ENCODE assay signal across 8 cellular contexts in genomic region chr6:13923527-13924145, GRCh38. TPM values are rescaled to one million over a fixed set of nuclear protein-coding genes. Genes with fewer than 3 reads are reported as not detected.
DNase-seq lines count a peak whose midpoint lies in the region; TF ChIP-seq lines count a peak whose summit lies in the region.

No MANE protein-coding gene starts in this region.

- H3K27me3 ChIP-seq in hepatocyte (peaks cover 47% of the 10 kb centered on the region), MM.1S (replicated peaks; ENCODE audit: insufficient read depth, low read length) (peaks cover 10% of the 10 kb centered on the region)

- 23% methylated on average over 5 of the region's 5 CpGs for WGBS in hepatocyte (ENCODE audit: low lambda C conversion rate, missing lambda C conversion rate)

- H3F3A ChIP-seq in MM.1S (ENCODE audit: insufficient read depth, low read length) = no peaks in the 10 kb centered on the region

- no peak overlapping the region for H3K27ac ChIP-seq in hepatocyte
- H3K27ac ChIP-seq in MM.1S (ENCODE audit: low read length) = no peak overlapping the region

- peak overlapping the region; percentile 66 for H3K4me3 ChIP-seq in WI38 (ENCODE audit: low read depth, low read length)
- H3K4me3 ChIP-seq in hepatocyte = peak overlapping the region; percentile 51
- no peak overlapping the region for H3K4me3 ChIP-seq in MM.1S (ENCODE audit: low read length)

- no peaks in the 10 kb centered on the region for H3K9me3 Mint-ChIP-seq in activated CD4-positive, alpha-beta T cell treated with anti-CD3 and anti-CD28 coated beads, Interleukin-2, amount 10 ng/mL, durations not matched to agents 24 days and 14 days

- peaks cover 6% of the 10 kb centered on the region for H3K36me3 Mint-ChIP-seq in activated CD4-positive, alpha-beta T cell treated with anti-CD3 and anti-CD28 coated beads, Interleukin-2, amount 10 ng/mL, durations not matched to agents 24 days and 14 days (ENCODE audit: low read depth)

- no peak for TF ChIP-seq CTCF in WI38 (IDR thresholded peaks at IDR 0.05; ENCODE audit: low read depth, low read length)
- TF ChIP-seq CTCF in hepatocyte (IDR thresholded peaks at IDR 0.05; ENCODE audit: poor library complexity) = no peak
- TF ChIP-seq CTCF in MM.1S (IDR thresholded peaks at IDR 0.05; ENCODE audit: low read length) = no peak

- H3K4me1 ChIP-seq in hepatocyte (ENCODE audit: insufficient read depth) (no peaks in the 10 kb centered on the region), MM.1S (ENCODE audit: low read length) (no peaks in the 10 kb centered on the region)

- H3K4me2 ChIP-seq in hepatocyte (peak overlapping the region; percentile 92), MM.1S (ENCODE audit: low read depth, low read length) (no peak overlapping the region)

- intact Hi-C loops in activated CD4-positive, alpha-beta T cell treated with anti-CD3 and anti-CD28 coated beads, Interleukin-2, amount 10 ng/mL, durations not matched to agents 24 days and 14 days (cut with micrococcal nuclease) = loop anchor here (5.0 kb wide), 1 partner anchor 119 kb away; no protein-coding TSS in a partner anchor

- H4K20me1 ChIP-seq in hepatocyte (ENCODE audit: insufficient read depth, poor library complexity, severe bottlenecking) (no peaks in the 10 kb centered on the region), MM.1S (ENCODE audit: insufficient read depth, low read length) (no peaks in the 10 kb centered on the region)

- H3K9ac ChIP-seq in MM.1S (ENCODE audit: low read length) = no peak overlapping the region

- H2AFZ ChIP-seq in hepatocyte = peak overlapping the region; percentile 34
- H2AFZ ChIP-seq in MM.1S (ENCODE audit: low read length) = no peak overlapping the region

- no peaks in the 10 kb centered on the region for H3K79me2 ChIP-seq in hepatocyte
- no peaks in the 10 kb centered on the region for H3K79me2 ChIP-seq in MM.1S (ENCODE audit: low read length)

- H3K4me3 Mint-ChIP-seq in activated CD4-positive, alpha-beta T cell treated with anti-CD3 and anti-CD28 coated beads, Interleukin-2, amount 10 ng/mL, durations not matched to agents 24 days and 14 days = peak overlapping the region; percentile 84

- H3K36me3 ChIP-seq in hepatocyte (replicated peaks; ENCODE audit: insufficient read depth, low read depth) (no peaks in the 10 kb centered on the region), MM.1S (replicated peaks; ENCODE audit: insufficient read depth, low read length) (no peaks in the 10 kb centered on the region)

- H3K9me2 ChIP-seq in hepatocyte (replicated peaks; ENCODE audit: insufficient read depth) (no peaks in the 10 kb centered on the region), MM.1S (replicated peaks; ENCODE audit: insufficient read depth, low read length) (no peaks in the 10 kb centered on the region)

- H3K27ac Mint-ChIP-seq in activated CD4-positive, alpha-beta T cell treated with anti-CD3 and anti-CD28 coated beads, Interleukin-2, amount 10 ng/mL, durations not matched to agents 24 days and 14 days = no peak overlapping the region

- peaks cover 68% of the 10 kb centered on the region for H3K27me3 Mint-ChIP-seq in activated CD4-positive, alpha-beta T cell treated with anti-CD3 and anti-CD28 coated beads, Interleukin-2, amount 10 ng/mL, durations not matched to agents 24 days and 14 days

- H3K9me3 ChIP-seq in hepatocyte (ENCODE audit: low read depth) (no peaks in the 10 kb centered on the region), MM.1S (replicated peaks; ENCODE audit: insufficient read depth, low read length) (no peaks in the 10 kb centered on the region)

- no peak for DNase-seq in activated CD4-positive, alpha-beta T cell treated with anti-CD3 and anti-CD28 coated beads, Interleukin-2, amount 10 ng/mL, durations not matched to agents 24 days and 14 days
- no peak for DNase-seq in activated CD4-positive, alpha-beta T cell treated with anti-CD3 and anti-CD28 coated beads for 1 hour
- DNase-seq in hepatocyte (ENCODE audit: low spot score) (no peak), stromal cell of bone marrow (ENCODE audit: low read depth) (peak; percentile 77), NCI-H774 (lab: John Stamatoyannopoulos, UW) (no peak), MM.1S (no peak)
- DNase-seq in stimulated activated CD4-positive, alpha-beta T cell treated with anti-CD3 and anti-CD28 coated beads, Interleukin-4, amount 100 ng/mL, for 1 hour = no peak

- peaks cover 13% of the 10 kb centered on the region for H3K4me1 Mint-ChIP-seq in activated CD4-positive, alpha-beta T cell treated with anti-CD3 and anti-CD28 coated beads, Interleukin-2, amount 10 ng/mL, durations not matched to agents 24 days and 14 days

RNA-seq across cellular contexts. Expression of gene RNF182, which starts 1.1 kb away (rescaled TPM):
- not detected in 2 replicates for total RNA-seq in activated CD4-positive, alpha-beta T cell treated with anti-CD3 and anti-CD28 coated beads, Interleukin-2, amount 10 ng/mL, durations not matched to agents 24 days and 14 days
- 1.2 and 2.0 TPM in 2 replicates for total RNA-seq in hepatocyte
- polyA plus RNA-seq in hepatocyte = 0.40 TPM in 1 of 2 replicates, not detected in the other
